In the genomic region with DNA sequence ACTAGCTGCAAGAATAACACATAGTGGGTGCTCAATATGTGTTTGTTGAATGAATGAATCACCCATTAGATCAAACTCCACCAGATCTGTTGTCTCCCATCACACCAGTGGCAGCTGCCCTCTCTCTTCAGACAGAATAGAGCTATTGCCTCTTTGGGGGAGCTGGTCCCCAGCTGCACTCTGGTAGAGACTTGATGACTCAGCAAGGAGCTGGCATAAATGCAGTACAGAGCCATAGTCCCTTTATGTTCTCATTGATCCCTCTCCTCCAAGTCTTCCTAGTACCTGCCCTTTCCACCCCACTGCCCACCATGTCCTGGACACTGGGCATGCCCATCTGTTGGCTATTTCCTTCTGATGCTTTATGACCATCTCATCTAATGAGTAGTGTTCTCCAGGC, we compare ENCODE assay signal across 31 cellular contexts.
"Had no signal": no experiment of that assay in that cellular context is flagged by ENCODE, and none has a peak within 500 bp of the region (broad histone marks: within the 10 kb centered on the region; RNA-seq: fewer than 3 reads in every experiment).

No MANE protein-coding gene starts in this region.

- H3K9ac ChIP-seq: parathyroid adenoma had no signal

- FAIRE-seq: urothelium cell line had no signal

- H3K4me1 ChIP-seq: parathyroid adenoma, psoas muscle, spleen, stomach, thyroid gland, upper lobe of left lung, vagina had no signal

- ATAC-seq: naive thymus-derived CD8-positive, alpha-beta T cell; natural killer cell treated with Interleukin-12 subunit alpha and Interleukin-12 subunit beta and Interleukin-15 and Interleukin-18, amount 100 ng/mL, for 72 hours; psoas muscle; right cardiac atrium; sciatic nerve; stimulated activated effector memory CD8-positive, alpha-beta T cell treated with anti-CD3 and anti-CD28 coated beads, Interleukin-12 subunit alpha, Interleukin-12 subunit beta, amount 100 ng/mL, for 72 hours; stimulated activated naive B cell treated with anti-CD40 and anti-IgM and Interleukin-4, amounts not matched to agents 10 μg/mL and 1 μg/mL and 100 μg/mL, for 72 hours had no signal

- H3K4me2 ChIP-seq: smooth muscle cell had no signal

- H3K79me2 ChIP-seq: parathyroid adenoma had no signal

- H2AFZ ChIP-seq: parathyroid adenoma had no signal

- H3K9me3 ChIP-seq: neutrophil, ovary, psoas muscle, thoracic aorta, thyroid gland, vagina had no signal

- H3K27ac Mint-ChIP-seq: naive thymus-derived CD8-positive, alpha-beta T cell; natural killer cell treated with Interleukin-12 subunit alpha and Interleukin-12 subunit beta and Interleukin-15 and Interleukin-18, amount 100 ng/mL, for 72 hours; nephron progenitor cell; progenitor cell of endocrine pancreas; stimulated activated effector memory CD8-positive, alpha-beta T cell treated with anti-CD3 and anti-CD28 coated beads, Interleukin-12 subunit alpha, Interleukin-12 subunit beta, amount 100 ng/mL, for 72 hours; stimulated activated naive B cell treated with anti-CD40 and anti-IgM and Interleukin-4, amounts not matched to agents 10 μg/mL and 1 μg/mL and 100 μg/mL, for 72 hours; stimulated activated naive CD8-positive, alpha-beta T cell treated with anti-CD3 and anti-CD28 coated beads, Interleukin-15, Interleukin-2, amounts not matched to agents 100 ng/mL and 50 ng/mL, for 24 hours had no signal

- H3K4me1 Mint-ChIP-seq: naive thymus-derived CD8-positive, alpha-beta T cell; neural crest cell; stimulated activated effector memory CD8-positive, alpha-beta T cell treated with anti-CD3 and anti-CD28 coated beads, Interleukin-12 subunit alpha, Interleukin-12 subunit beta, amount 100 ng/mL, for 72 hours; stimulated activated naive B cell treated with anti-CD40 and anti-IgM and Interleukin-4, amounts not matched to agents 10 μg/mL and 1 μg/mL and 100 μg/mL, for 72 hours had no signal

- H3K4me3 Mint-ChIP-seq: naive thymus-derived CD8-positive, alpha-beta T cell; natural killer cell treated with Interleukin-12 subunit alpha and Interleukin-12 subunit beta and Interleukin-15 and Interleukin-18, amount 100 ng/mL, for 72 hours; nephron progenitor cell; neural crest cell; stimulated activated effector memory CD8-positive, alpha-beta T cell treated with anti-CD3 and anti-CD28 coated beads, Interleukin-12 subunit alpha, Interleukin-12 subunit beta, amount 100 ng/mL, for 72 hours; stimulated activated naive B cell treated with anti-CD40 and anti-IgM and Interleukin-4, amounts not matched to agents 10 μg/mL and 1 μg/mL and 100 μg/mL, for 72 hours; stimulated activated naive CD8-positive, alpha-beta T cell treated with anti-CD3 and anti-CD28 coated beads, Interleukin-15, Interleukin-2, amounts not matched to agents 100 ng/mL and 50 ng/mL, for 24 hours had no signal

- H3K36me3 Mint-ChIP-seq: naive thymus-derived CD8-positive, alpha-beta T cell; natural killer cell treated with Interleukin-12 subunit alpha and Interleukin-12 subunit beta and Interleukin-15 and Interleukin-18, amount 100 ng/mL, for 72 hours; stimulated activated effector memory CD8-positive, alpha-beta T cell treated with anti-CD3 and anti-CD28 coated beads, Interleukin-12 subunit alpha, Interleukin-12 subunit beta, amount 100 ng/mL, for 72 hours; stimulated activated naive B cell treated with anti-CD40 and anti-IgM and Interleukin-4, amounts not matched to agents 10 μg/mL and 1 μg/mL and 100 μg/mL, for 72 hours had no signal

- H3K27me3 Mint-ChIP-seq: natural killer cell treated with Interleukin-12 subunit alpha and Interleukin-12 subunit beta and Interleukin-15 and Interleukin-18, amount 100 ng/mL, for 72 hours; progenitor cell of endocrine pancreas; stimulated activated naive B cell treated with anti-CD40 and anti-IgM and Interleukin-4, amounts not matched to agents 10 μg/mL and 1 μg/mL and 100 μg/mL, for 72 hours; stimulated activated naive CD8-positive, alpha-beta T cell treated with anti-CD3 and anti-CD28 coated beads, Interleukin-15, Interleukin-2, amounts not matched to agents 100 ng/mL and 50 ng/mL, for 24 hours had no signal

- H3K9me3 Mint-ChIP-seq: natural killer cell treated with Interleukin-12 subunit alpha and Interleukin-12 subunit beta and Interleukin-15 and Interleukin-18, amount 100 ng/mL, for 72 hours; stimulated activated effector memory CD8-positive, alpha-beta T cell treated with anti-CD3 and anti-CD28 coated beads, Interleukin-12 subunit alpha, Interleukin-12 subunit beta, amount 100 ng/mL, for 72 hours; stimulated activated naive CD8-positive, alpha-beta T cell treated with anti-CD3 and anti-CD28 coated beads, Interleukin-15, Interleukin-2, amounts not matched to agents 100 ng/mL and 50 ng/mL, for 24 hours had no signal

- H3K4me3 ChIP-seq: ovary, psoas muscle, skin epidermis, smooth muscle cell, spleen, stomach, thoracic aorta, thyroid gland, tibial nerve, upper lobe of left lung, vagina had no signal

- H3K27ac ChIP-seq: neutrophil, ovary, parathyroid adenoma, psoas muscle, skin epidermis, spleen, stomach, thoracic aorta, thyroid gland, tibial nerve, upper lobe of left lung, vagina had no signal

- DNase-seq: naive thymus-derived CD8-positive, alpha-beta T cell; nephron progenitor cell; nucleus accumbens; ovary; posterior cingulate gyrus; psoas muscle; right cardiac atrium; spleen; stimulated activated CD4-positive, alpha-beta T cell treated with anti-CD3 and anti-CD28 coated beads, Interleukin-12 subunit alpha, Interleukin-12 subunit beta, amount 100 ng/mL, for 4 hours; stimulated activated CD4-positive, alpha-beta T cell treated with anti-CD3 and anti-CD28 coated beads, Interleukin-1b, Interleukin-23, amount 100 ng/mL, for 48 hours; stimulated activated CD4-positive, alpha-beta T cell treated with anti-CD3 and anti-CD28 coated beads, Interleukin-4, amount 100 ng/mL, for 24 hours; stimulated activated naive B cell treated with anti-CD40 and anti-IgM and Interleukin-4, amounts not matched to agents 10 μg/mL and 1 μg/mL and 100 μg/mL, for 72 hours; stimulated activated naive CD4-positive, alpha-beta T cell treated with Interleukin-2 at 50 U/mL for 16 hours; stomach; thyroid gland; trophoblast cell; upper lobe of left lung had no signal

- H3K27me3 ChIP-seq: neutrophil, ovary, spleen, stomach, thyroid gland, tibial nerve, upper lobe of left lung, vagina had no signal

- H3K36me3 ChIP-seq: neutrophil, ovary, spleen, stomach, thoracic aorta, thyroid gland, tibial nerve, upper lobe of left lung, vagina had no signal
